ENCODE assay signal across 8 cellular contexts in the genomic region with DNA sequence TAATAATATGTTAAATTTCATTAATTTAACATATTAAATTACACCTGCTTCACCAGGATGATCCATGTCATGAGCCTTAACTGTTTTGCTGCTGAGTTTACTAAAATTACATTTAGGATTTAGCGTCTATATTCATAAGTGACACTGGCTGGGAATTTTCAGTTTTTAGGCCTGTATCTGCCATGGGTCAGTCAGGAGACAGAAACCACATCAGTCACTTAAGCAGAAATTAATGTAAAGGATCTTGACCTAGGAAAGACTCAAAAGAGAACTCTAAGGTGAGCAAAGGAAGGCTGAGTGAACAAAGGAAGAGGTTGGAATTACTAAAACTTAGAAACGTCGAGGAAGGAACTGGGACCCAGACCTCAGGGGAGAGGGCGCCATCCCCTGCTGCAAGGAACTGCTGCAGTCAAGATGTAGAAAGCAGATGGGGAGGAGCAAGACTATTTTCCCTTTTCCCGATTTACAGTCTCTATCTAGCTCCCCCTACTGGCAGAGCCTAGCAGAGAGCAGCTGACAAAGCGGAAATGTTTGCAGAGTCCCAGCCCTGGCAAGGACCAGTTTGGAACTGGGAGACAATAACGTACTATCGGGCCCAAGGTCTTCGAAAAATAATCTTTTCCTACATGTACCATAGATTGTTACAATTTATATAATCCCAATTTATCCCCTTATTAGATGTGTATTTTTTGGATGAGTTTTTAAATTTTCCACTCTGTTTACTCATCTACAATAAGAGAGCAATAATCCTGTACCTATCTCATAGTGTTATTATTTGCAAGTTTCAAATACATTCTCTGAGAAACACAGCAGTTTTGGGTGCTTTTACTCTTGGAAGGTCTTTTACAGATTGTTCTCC. TPM values are rescaled to one million over a fixed set of nuclear protein-coding genes. Genes with fewer than 3 reads are reported as not detected.
DNase-seq lines count a peak whose midpoint lies in the region; ATAC-seq lines count a peak whose summit lies in the region.

No MANE protein-coding gene starts in this region.

- no peak overlapping the region for H3K27ac Mint-ChIP-seq in activated naive CD8-positive, alpha-beta T cell treated with anti-CD3 and anti-CD28 coated beads, Interleukin-2, amount 10 ng/mL, durations not matched to agents 7 days and 5 days

- H3K27me3 Mint-ChIP-seq in activated naive CD8-positive, alpha-beta T cell treated with anti-CD3 and anti-CD28 coated beads, Interleukin-2, amount 10 ng/mL, durations not matched to agents 7 days and 5 days, result peaks cover 9% of the 10 kb centered on the region

- H3K4me3 Mint-ChIP-seq in activated naive CD8-positive, alpha-beta T cell treated with anti-CD3 and anti-CD28 coated beads, Interleukin-2, amount 10 ng/mL, durations not matched to agents 7 days and 5 days, result no peak overlapping the region

- intact Hi-C loops in Right ventricle myocardium inferior (cut with DNase I), result no loop called here

- no peaks in the 10 kb centered on the region for H3K9me3 Mint-ChIP-seq in activated naive CD8-positive, alpha-beta T cell treated with anti-CD3 and anti-CD28 coated beads, Interleukin-2, amount 10 ng/mL, durations not matched to agents 7 days and 5 days

- POLR2A ChIA-PET in activated naive CD8-positive, alpha-beta T cell treated with anti-CD3 and anti-CD28 coated beads, Interleukin-2, amount 10 ng/mL, durations not matched to agents 7 days and 5 days (lab: Charles Lee), result no interaction called here

- H3K36me3 ChIP-seq in HAP-1 (replicated peaks), result no peaks in the 10 kb centered on the region

- in situ Hi-C loops in HAP-1 (cut with MboI; ENCODE audit: low sequenced_read_pairs), result no loop called here
- in situ Hi-C loops in SK-MEL-5 (cut with HindIII; ENCODE audit: low pct_unique_long_range_greater_than_20kb, low sequenced_read_pairs), result no loop called here

- DNase-seq in EH (ENCODE audit: low read depth) (peak; percentile 75), HAP-1 (ENCODE audit: low spot score in 2 of 2) (peak; percentile 91 to 92), NCI-H128 (lab: John Stamatoyannopoulos, UW; ENCODE audit: unreplicated experiment) (peak; percentile 67), SK-MEL-5 (ENCODE audit: low read depth, low spot score) (peak; percentile 90), Right ventricle myocardium inferior (ENCODE audit: missing footprints) (no peak), pons (ENCODE audit: low spot score) (peak; percentile 93)
- DNase-seq in activated naive CD8-positive, alpha-beta T cell treated with anti-CD3 and anti-CD28 coated beads, Interleukin-2, amount 10 ng/mL, durations not matched to agents 7 days and 5 days, result no peak

- H3K4me1 Mint-ChIP-seq in activated naive CD8-positive, alpha-beta T cell treated with anti-CD3 and anti-CD28 coated beads, Interleukin-2, amount 10 ng/mL, durations not matched to agents 7 days and 5 days, result peaks cover 14% of the 10 kb centered on the region

- H3K36me3 Mint-ChIP-seq in activated naive CD8-positive, alpha-beta T cell treated with anti-CD3 and anti-CD28 coated beads, Interleukin-2, amount 10 ng/mL, durations not matched to agents 7 days and 5 days, result no peaks in the 10 kb centered on the region

- no peaks in the 10 kb centered on the region for H3K27me3 ChIP-seq in HAP-1 (ENCODE audit: low read depth)

- H3K4me3 ChIP-seq in HAP-1, result no peak overlapping the region

- no peaks in the 10 kb centered on the region for H3K9me3 ChIP-seq in HAP-1

- ATAC-seq in activated naive CD8-positive, alpha-beta T cell treated with anti-CD3 and anti-CD28 coated beads, Interleukin-2, amount 10 ng/mL, durations not matched to agents 7 days and 5 days (ENCODE audit: low read depth), result peak; percentile 57
- ATAC-seq in Right ventricle myocardium inferior, result peak; percentile 80
- ATAC-seq in HG03521 (IDR thresholded peaks at IDR 0.05; ENCODE audit: unreplicated experiment), result no peak

- peaks cover 5% of the 10 kb centered on the region for H3K4me1 ChIP-seq in HAP-1

RNA-seq across cellular contexts. Expression of a gene that starts 22.6 kb away (rescaled TPM):
- total RNA-seq in SK-MEL-5 (2014; rRNA removed; shearing (Covaris generic)), result 101 and 107 TPM in 2 replicates
- 109 and 112 TPM in 2 replicates for polyA plus RNA-seq in SK-MEL-5 (2015; cell fraction: cytosol; rRNA removed)
- 225 and 230 TPM in 2 replicates for polyA plus RNA-seq in SK-MEL-5 (2015; cell fraction: nucleus; rRNA removed)
- total RNA-seq in activated naive CD8-positive, alpha-beta T cell treated with anti-CD3 and anti-CD28 coated beads, Interleukin-2, amount 10 ng/mL, durations not matched to agents 7 days and 5 days, result 100 to 1,000 TPM; 149 to 150 TPM
- 108 TPM for total RNA-seq in Right ventricle myocardium inferior

RNA-seq across cellular contexts. Expression of a gene that starts 53.7 kb away (rescaled TPM):
- total RNA-seq in SK-MEL-5 (2014; rRNA removed; shearing (Covaris generic)), result 1.1 and 1.6 TPM in 2 replicates
- 0.43 and 2.5 TPM in 2 replicates for polyA plus RNA-seq in SK-MEL-5 (2015; cell fraction: cytosol; rRNA removed)
- 0.07 and 0.33 TPM in 2 replicates for polyA plus RNA-seq in SK-MEL-5 (2015; cell fraction: nucleus; rRNA removed)
- under 1 TPM; 0.08 to 0.31 TPM for total RNA-seq in activated naive CD8-positive, alpha-beta T cell treated with anti-CD3 and anti-CD28 coated beads, Interleukin-2, amount 10 ng/mL, durations not matched to agents 7 days and 5 days
- total RNA-seq in Right ventricle myocardium inferior, result 10.1 TPM

Comparison
In these comparisons a context has a peak if more than half of its experiments do, and no peak if none do; other contexts are left out.
1. DNase-seq: peak in EH (single experiment), HAP-1 (2 of 2), NCI-H128 (single experiment), SK-MEL-5 (single experiment) and pons (single experiment); none in activated naive CD8-positive, alpha-beta T cell treated with anti-CD3 and anti-CD28 coated beads, Interleukin-2, amount 10 ng/mL, durations not matched to agents 7 days and 5 days (single experiment) and Right ventricle myocardium inferior (single experiment).